Comparison of ENCODE assay signal across 1 cellular context in the genomic region with DNA sequence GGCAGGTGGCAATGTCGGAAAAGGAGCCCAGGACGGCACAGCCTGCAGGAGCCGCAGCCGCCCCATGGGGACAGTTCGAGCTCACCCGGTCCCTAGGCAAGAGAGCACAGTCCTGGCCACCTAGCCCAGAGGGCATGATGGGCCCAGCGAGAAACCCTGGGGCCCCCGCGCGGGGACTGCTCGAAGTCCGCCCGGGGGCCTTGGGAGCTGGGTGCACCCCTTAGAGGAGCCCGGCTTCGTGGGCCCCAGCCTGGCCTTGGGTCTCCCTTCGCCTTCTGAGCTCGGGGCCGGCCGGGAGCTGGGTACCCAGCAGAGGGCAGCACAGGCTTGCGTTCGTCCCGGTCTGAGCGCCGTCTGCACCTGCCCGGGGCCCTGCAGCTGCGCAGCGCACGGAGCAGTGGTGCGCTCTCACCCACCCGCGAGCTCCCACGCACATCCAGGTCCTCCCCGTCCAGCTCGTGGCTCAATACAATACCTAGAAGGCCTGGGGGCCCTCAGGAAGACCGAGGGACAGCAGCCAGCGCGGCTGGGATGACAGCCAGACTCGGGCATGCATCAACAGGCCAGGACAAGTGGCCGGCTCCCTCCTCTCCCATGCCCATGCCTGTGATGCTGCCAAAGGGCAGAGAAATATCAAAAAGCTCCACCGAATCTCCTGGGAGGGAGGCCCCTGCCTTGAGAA.
TF ChIP-seq lines count a peak whose summit lies in the region.

No MANE protein-coding gene starts in this region.

TF ChIP-seq in GM12878, 131 proteins besides CTCF, POLR2A, EP300 and RAD21 (continued from another document):
- TF ChIP-seq RB1 (IDR thresholded peaks at IDR 0.05; ENCODE audit: borderline replicate concordance), result 0 out of 2 replicates have a peak, but pooled peaks have one; percentile 35
- TF ChIP-seq, protein P1, sequence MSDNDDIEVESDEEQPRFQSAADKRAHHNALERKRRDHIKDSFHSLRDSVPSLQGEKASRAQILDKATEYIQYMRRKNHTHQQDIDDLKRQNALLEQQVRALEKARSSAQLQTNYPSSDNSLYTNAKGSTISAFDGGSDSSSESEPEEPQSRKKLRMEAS (IDR thresholded peaks at IDR 0.05; ENCODE audit: low read depth, low read length), result no peak
- TF ChIP-seq POU2F2 (IDR thresholded peaks at IDR 0.05; ENCODE audit: borderline replicate concordance, low read depth, low read length), result peak; percentile 22; the same call in 1 of the 3 replicates
- peak; percentile 62; the same call in 1 of the 2 replicates for TF ChIP-seq YY1 (IDR thresholded peaks at IDR 0.05; ENCODE audit: low read depth, low read length)
- no peak for TF ChIP-seq STAT1 (conservative IDR thresholded peaks at IDR 0.05)
- peak; percentile 73 for TF ChIP-seq SMC3 (IDR thresholded peaks at IDR 0.05; ENCODE audit: borderline replicate concordance, low read length)
- peak; percentile 27; the same call in 1 of the 2 replicates for TF ChIP-seq NRF1 (conservative IDR thresholded peaks at IDR 0.05; ENCODE audit: low read depth, low read length)
- peak; percentile 91 for TF ChIP-seq TCF12 (IDR thresholded peaks at IDR 0.05; ENCODE audit: low read depth, low read length)
- peak; percentile 92 for TF ChIP-seq TCF3 (IDR thresholded peaks at IDR 0.05; ENCODE audit: borderline replicate concordance, insufficient read depth, low read depth, low read length)
- no peak for TF ChIP-seq CHD2 (IDR thresholded peaks at IDR 0.05; ENCODE audit: borderline replicate concordance, low read depth, low read length)
- TF ChIP-seq BHLHE40 (IDR thresholded peaks at IDR 0.05; ENCODE audit: borderline replicate concordance in 1 of 2, low read depth in 2 of 2, low read length in 1 of 2), result peak in 1 of 2 experiments; percentile 72; a peak in 2 of 4 replicates
- no peak for TF ChIP-seq SIX5 (IDR thresholded peaks at IDR 0.05; ENCODE audit: low read depth, low read length, severe bottlenecking)
- 0 out of 2 replicates have a peak, but pooled peaks have one; percentile 40 for TF ChIP-seq LARP7 (IDR thresholded peaks at IDR 0.05)
